ENCODE assay signal across 14 cellular contexts in the genomic region with DNA sequence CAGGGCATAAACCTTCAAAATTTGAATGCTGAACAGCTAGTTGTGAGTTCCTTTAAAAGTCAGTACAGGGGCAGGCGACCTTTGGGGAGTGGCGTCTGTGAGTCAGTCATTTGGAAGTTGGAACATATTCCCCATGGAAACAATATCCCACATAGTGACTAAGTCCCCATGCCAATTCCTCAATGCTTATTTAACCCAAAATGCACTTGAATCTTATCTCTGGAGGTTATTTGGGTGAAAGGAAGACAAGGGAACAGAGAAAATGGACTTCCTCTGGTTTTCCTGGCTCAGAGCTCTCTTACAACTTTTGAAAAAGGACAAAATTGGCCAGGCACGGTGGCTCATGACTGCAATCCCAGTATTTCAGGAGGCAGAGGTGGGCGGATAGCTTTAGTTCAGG.
DNase-seq lines count a peak whose midpoint lies in the region; ATAC-seq and TF ChIP-seq lines count a peak whose summit lies in the region.
"Had no signal": no experiment of that assay in that cellular context is flagged by ENCODE, and none has a peak within 500 bp of the region (broad histone marks: within the 10 kb centered on the region; RNA-seq: fewer than 3 reads in every experiment).

No MANE protein-coding gene starts in this region.

- CTCF ChIA-PET in activated CD8-positive, alpha-beta memory T cell treated with anti-CD3 and anti-CD28 coated beads, Interleukin-2, amount 10 ng/mL, durations not matched to agents 7 days and 5 days (lab: Charles Lee), result no interaction called here

- no peak overlapping the region for H3K4me3 Mint-ChIP-seq in activated CD8-positive, alpha-beta memory T cell treated with anti-CD3 and anti-CD28 coated beads, Interleukin-2, amount 10 ng/mL, durations not matched to agents 7 days and 5 days
- no peak overlapping the region for H3K4me3 Mint-ChIP-seq in stimulated activated effector memory CD8-positive, alpha-beta T cell treated with anti-CD3 and anti-CD28 coated beads, Interleukin-12 subunit alpha, Interleukin-12 subunit beta, amount 100 ng/mL, for 72 hours
- H3K4me3 Mint-ChIP-seq: activated T-helper 1 cell treated with anti-CD3 and anti-CD28 coated beads, Interleukin-12 subunit alpha, Interleukin-12 subunit beta, Interleukin-2, Interleukin-4 antibody, amounts not matched to agents 30 ng/mL and 10 ng/mL and 1 ng/mL, durations not matched to agents 14 hours and 24 hours and 36 hours had no signal

- ATAC-seq in SK-N-SH treated with all-trans-retinoic acid at 6 μM for 48 hours (peak; percentile 74), HG03520 (IDR thresholded peaks at IDR 0.05; ENCODE audit: unreplicated experiment) (no peak), GM21423 (IDR thresholded peaks at IDR 0.05; ENCODE audit: unreplicated experiment) (no peak)
- no peak for ATAC-seq in activated CD8-positive, alpha-beta memory T cell treated with anti-CD3 and anti-CD28 coated beads, Interleukin-2, amount 10 ng/mL, durations not matched to agents 7 days and 5 days
- no peak for ATAC-seq in stimulated activated effector memory CD8-positive, alpha-beta T cell treated with anti-CD3 and anti-CD28 coated beads, Interleukin-12 subunit alpha, Interleukin-12 subunit beta, amount 100 ng/mL, for 72 hours

- H3K4me3 ChIP-seq in fibroblast of villous mesenchyme (ENCODE audit: low read depth, low read length) (no peak overlapping the region), retinal pigment epithelial cell (ENCODE audit: low read length) (no peak overlapping the region)
- H3K4me3 ChIP-seq: spleen had no signal

- DNase-seq in GM04503 (ENCODE audit: low read depth) (peak; percentile 42), fibroblast of villous mesenchyme (ENCODE audit: low read depth) (peak; percentile 30), retinal pigment epithelial cell (ENCODE audit: low read depth) (peak; percentile 37)
- no peak for DNase-seq in activated CD8-positive, alpha-beta memory T cell treated with anti-CD3 and anti-CD28 coated beads, Interleukin-2, amount 10 ng/mL, durations not matched to agents 7 days and 5 days
- no peak for DNase-seq in stimulated activated effector memory CD8-positive, alpha-beta T cell treated with anti-CD3 and anti-CD28 coated beads, Interleukin-12 subunit alpha, Interleukin-12 subunit beta, amount 100 ng/mL, for 72 hours (ENCODE audit: low spot score in 2 of 2)
- DNase-seq: COR-L47; hippocampal formation; NCI-H524; spleen; stimulated activated CD8-positive, alpha-beta memory T cell treated with anti-CD3 and anti-CD28 coated beads, Interleukin-4, amount 100 ng/mL, for 48 hours had no signal

- peaks cover under 1% of the 10 kb centered on the region for H3K9me3 Mint-ChIP-seq in activated CD8-positive, alpha-beta memory T cell treated with anti-CD3 and anti-CD28 coated beads, Interleukin-2, amount 10 ng/mL, durations not matched to agents 7 days and 5 days (ENCODE audit: low read depth)
- H3K9me3 Mint-ChIP-seq in stimulated activated effector memory CD8-positive, alpha-beta T cell treated with anti-CD3 and anti-CD28 coated beads, Interleukin-12 subunit alpha, Interleukin-12 subunit beta, amount 100 ng/mL, for 72 hours, result peaks cover 10% of the 10 kb centered on the region

- no peak for TF ChIP-seq CTCF in fibroblast of villous mesenchyme (IDR thresholded peaks at IDR 0.05; ENCODE audit: insufficient read depth, low read depth, low read length)
- TF ChIP-seq CTCF in retinal pigment epithelial cell (conservative IDR thresholded peaks at IDR 0.05; ENCODE audit: low read depth, low read length), result no peak

- H3K36me3 Mint-ChIP-seq in activated CD8-positive, alpha-beta memory T cell treated with anti-CD3 and anti-CD28 coated beads, Interleukin-2, amount 10 ng/mL, durations not matched to agents 7 days and 5 days, result no peaks in the 10 kb centered on the region
- H3K36me3 Mint-ChIP-seq in stimulated activated effector memory CD8-positive, alpha-beta T cell treated with anti-CD3 and anti-CD28 coated beads, Interleukin-12 subunit alpha, Interleukin-12 subunit beta, amount 100 ng/mL, for 72 hours, result no peaks in the 10 kb centered on the region

- no peaks in the 10 kb centered on the region for H3K27me3 Mint-ChIP-seq in activated CD8-positive, alpha-beta memory T cell treated with anti-CD3 and anti-CD28 coated beads, Interleukin-2, amount 10 ng/mL, durations not matched to agents 7 days and 5 days

- H3K4me1 Mint-ChIP-seq in activated CD8-positive, alpha-beta memory T cell treated with anti-CD3 and anti-CD28 coated beads, Interleukin-2, amount 10 ng/mL, durations not matched to agents 7 days and 5 days, result no peaks in the 10 kb centered on the region
- H3K4me1 Mint-ChIP-seq in stimulated activated effector memory CD8-positive, alpha-beta T cell treated with anti-CD3 and anti-CD28 coated beads, Interleukin-12 subunit alpha, Interleukin-12 subunit beta, amount 100 ng/mL, for 72 hours, result no peaks in the 10 kb centered on the region

- H3K27ac Mint-ChIP-seq in activated CD8-positive, alpha-beta memory T cell treated with anti-CD3 and anti-CD28 coated beads, Interleukin-2, amount 10 ng/mL, durations not matched to agents 7 days and 5 days, result no peak overlapping the region
- no peak overlapping the region for H3K27ac Mint-ChIP-seq in stimulated activated effector memory CD8-positive, alpha-beta T cell treated with anti-CD3 and anti-CD28 coated beads, Interleukin-12 subunit alpha, Interleukin-12 subunit beta, amount 100 ng/mL, for 72 hours
- H3K27ac Mint-ChIP-seq: activated T-helper 1 cell treated with anti-CD3 and anti-CD28 coated beads, Interleukin-12 subunit alpha, Interleukin-12 subunit beta, Interleukin-2, Interleukin-4 antibody, amounts not matched to agents 30 ng/mL and 10 ng/mL and 1 ng/mL, durations not matched to agents 14 hours and 24 hours and 36 hours had no signal

TF ChIP-seq in SK-N-SH treated with all-trans-retinoic acid at 6 μM for 48 hours, 23 proteins besides CTCF, POLR2A, EP300 and RAD21:
- TF ChIP-seq ARNTL (CRISPR knock-in tag; IDR thresholded peaks at IDR 0.05; ENCODE audit: borderline replicate concordance, low read depth) (no peak), OSR1 (CRISPR knock-in tag; IDR thresholded peaks at IDR 0.05) (no peak), ZNF70 (CRISPR knock-in tag; IDR thresholded peaks at IDR 0.05) (no peak), ZFP30 (CRISPR knock-in tag; IDR thresholded peaks at IDR 0.05) (no peak)
- TF ChIP-seq, protein P1, sequence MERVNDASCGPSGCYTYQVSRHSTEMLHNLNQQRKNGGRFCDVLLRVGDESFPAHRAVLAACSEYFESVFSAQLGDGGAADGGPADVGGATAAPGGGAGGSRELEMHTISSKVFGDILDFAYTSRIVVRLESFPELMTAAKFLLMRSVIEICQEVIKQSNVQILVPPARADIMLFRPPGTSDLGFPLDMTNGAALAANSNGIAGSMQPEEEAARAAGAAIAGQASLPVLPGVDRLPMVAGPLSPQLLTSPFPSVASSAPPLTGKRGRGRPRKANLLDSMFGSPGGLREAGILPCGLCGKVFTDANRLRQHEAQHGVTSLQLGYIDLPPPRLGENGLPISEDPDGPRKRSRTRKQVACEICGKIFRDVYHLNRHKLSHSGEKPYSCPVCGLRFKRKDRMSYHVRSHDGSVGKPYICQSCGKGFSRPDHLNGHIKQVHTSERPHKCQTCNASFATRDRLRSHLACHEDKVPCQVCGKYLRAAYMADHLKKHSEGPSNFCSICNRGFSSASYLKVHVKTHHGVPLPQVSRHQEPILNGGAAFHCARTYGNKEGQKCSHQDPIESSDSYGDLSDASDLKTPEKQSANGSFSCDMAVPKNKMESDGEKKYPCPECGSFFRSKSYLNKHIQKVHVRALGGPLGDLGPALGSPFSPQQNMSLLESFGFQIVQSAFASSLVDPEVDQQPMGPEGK (CRISPR knock-in tag; IDR thresholded peaks at IDR 0.05; ENCODE audit: borderline replicate concordance), result no peak
- TF ChIP-seq, protein P2, sequence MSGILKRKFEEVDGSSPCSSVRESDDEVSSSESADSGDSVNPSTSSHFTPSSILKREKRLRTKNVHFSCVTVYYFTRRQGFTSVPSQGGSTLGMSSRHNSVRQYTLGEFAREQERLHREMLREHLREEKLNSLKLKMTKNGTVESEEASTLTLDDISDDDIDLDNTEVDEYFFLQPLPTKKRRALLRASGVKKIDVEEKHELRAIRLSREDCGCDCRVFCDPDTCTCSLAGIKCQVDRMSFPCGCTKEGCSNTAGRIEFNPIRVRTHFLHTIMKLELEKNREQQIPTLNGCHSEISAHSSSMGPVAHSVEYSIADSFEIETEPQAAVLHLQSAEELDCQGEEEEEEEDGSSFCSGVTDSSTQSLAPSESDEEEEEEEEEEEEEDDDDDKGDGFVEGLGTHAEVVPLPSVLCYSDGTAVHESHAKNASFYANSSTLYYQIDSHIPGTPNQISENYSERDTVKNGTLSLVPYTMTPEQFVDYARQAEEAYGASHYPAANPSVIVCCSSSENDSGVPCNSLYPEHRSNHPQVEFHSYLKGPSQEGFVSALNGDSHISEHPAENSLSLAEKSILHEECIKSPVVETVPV (CRISPR knock-in tag; IDR thresholded peaks at IDR 0.05), result no peak

Comparison
In these comparisons a context has a peak if more than half of its experiments do, and no peak if none do; other contexts are left out.
1. DNase-seq: peak in GM04503 (single experiment), fibroblast of villous mesenchyme (single experiment) and retinal pigment epithelial cell (single experiment); none in activated CD8-positive, alpha-beta memory T cell treated with anti-CD3 and anti-CD28 coated beads, Interleukin-2, amount 10 ng/mL, durations not matched to agents 7 days and 5 days (single experiment) and stimulated activated effector memory CD8-positive, alpha-beta T cell treated with anti-CD3 and anti-CD28 coated beads, Interleukin-12 subunit alpha, Interleukin-12 subunit beta, amount 100 ng/mL, for 72 hours (0 of 2).